In the genomic region with DNA sequence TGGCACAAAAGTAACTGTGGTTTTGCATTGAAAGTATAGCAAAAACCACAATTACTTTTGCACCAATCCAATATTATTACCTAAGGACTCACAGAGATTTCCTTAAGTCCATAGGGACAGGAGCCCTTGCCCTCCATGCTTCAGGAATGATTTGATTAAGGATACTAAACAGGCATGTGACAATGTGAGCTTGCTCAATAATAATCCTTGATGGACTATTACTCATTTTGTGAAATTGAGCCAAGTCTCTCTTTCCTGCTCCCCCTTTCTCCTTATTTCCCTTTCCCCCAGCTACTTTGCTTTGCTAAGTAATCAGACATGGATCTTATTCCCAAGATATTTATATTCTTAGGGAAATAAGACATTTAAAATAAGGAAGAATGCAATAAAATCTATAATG, we compare ENCODE assay signal across 23 cellular contexts. TPM values are rescaled to one million over a fixed set of nuclear protein-coding genes. Genes with fewer than 3 reads are reported as not detected.
DNase-seq lines count a peak whose midpoint lies in the region; ATAC-seq and TF ChIP-seq lines count a peak whose summit lies in the region.
"Had no signal": no experiment of that assay in that cellular context is flagged by ENCODE, and none has a peak within 500 bp of the region (broad histone marks: within the 10 kb centered on the region; RNA-seq: fewer than 3 reads in every experiment).

No MANE protein-coding gene starts in this region.

- TF ChIP-seq CTCF in osteoblast (IDR thresholded peaks at IDR 0.05; ENCODE audit: extremely low read depth, low read depth, low read length): no peak

- no peak overlapping the region for H3K4me3 Mint-ChIP-seq in activated T-helper 2 cell treated with anti-CD3 and anti-CD28 coated beads, Interferon-gamma antibody, Interleukin-2, Interleukin-4, amounts not matched to agents 10 μg/mL and 5 μg/mL and 100 μg/mL, durations not matched to agents 14 hours and 24 hours and 36 hours (ENCODE audit: low read depth)
- H3K4me3 Mint-ChIP-seq: activated naive CD8-positive, alpha-beta T cell treated with anti-CD3 and anti-CD28 coated beads for 36 hours had no signal

- H3K36me3 ChIP-seq in osteoblast (ENCODE audit: insufficient read depth, low read length): no peaks in the 10 kb centered on the region
- H3K36me3 ChIP-seq: cardiac muscle cell, sigmoid colon, transverse colon had no signal

- H3K9me3 Mint-ChIP-seq in activated T-helper 2 cell treated with anti-CD3 and anti-CD28 coated beads, Interferon-gamma antibody, Interleukin-2, Interleukin-4, amounts not matched to agents 10 μg/mL and 5 μg/mL and 100 μg/mL, durations not matched to agents 14 hours and 24 hours and 36 hours: no peaks in the 10 kb centered on the region
- H3K9me3 Mint-ChIP-seq: activated naive CD8-positive, alpha-beta T cell treated with anti-CD3 and anti-CD28 coated beads for 36 hours had no signal

- H3K4me1 ChIP-seq in osteoblast (ENCODE audit: insufficient read depth, low read length): peaks cover 17% of the 10 kb centered on the region
- H3K4me1 ChIP-seq: transverse colon had no signal

- no peak overlapping the region for H3K4me2 ChIP-seq in osteoblast (ENCODE audit: insufficient read depth, low read length)

- H2AFZ ChIP-seq in osteoblast (ENCODE audit: low read length): no peak overlapping the region

- H3K9me3 ChIP-seq in osteoblast (ENCODE audit: low read depth, low read length): no peaks in the 10 kb centered on the region
- H3K9me3 ChIP-seq: sigmoid colon, transverse colon had no signal

- DNase-seq in EL (peak; percentile 30), NCI-H446 (lab: John Stamatoyannopoulos, UW) (peak; percentile 37 to 50), dermis blood vessel endothelial cell (peak; percentile 60), osteoblast (ENCODE audit: insufficient read length, low spot score, missing footprints) (peak; percentile 15), AG08396 (ENCODE audit: low spot score) (no peak)
- no peak for DNase-seq in central memory CD4-positive, alpha-beta T cell
- no peak for DNase-seq in activated T-helper 2 cell treated with anti-CD3 and anti-CD28 coated beads, Interferon-gamma antibody, Interleukin-2, Interleukin-4, amounts not matched to agents 10 μg/mL and 5 μg/mL and 100 μg/mL, durations not matched to agents 14 hours and 24 hours and 36 hours (ENCODE audit: low spot score)
- DNase-seq: activated CD4-positive, CD25-positive, alpha-beta regulatory T cell treated with anti-CD3 and anti-CD28 coated beads, Interleukin-2, amount 50 U/mL, for 72 hours; activated CD8-positive, alpha-beta memory T cell treated with anti-CD3 and anti-CD28 coated beads for 24 hours; activated naive CD8-positive, alpha-beta T cell treated with anti-CD3 and anti-CD28 coated beads for 36 hours; COR-L47; head of caudate nucleus; NCI-H1417 treated with DMSO at 0.1 percent for 48 hours; NCI-H526 treated with DMSO at 0.1 percent for 48 hours; OCI-M1; sigmoid colon; stimulated activated CD4-positive, alpha-beta T cell treated with anti-CD3 and anti-CD28 coated beads, Interleukin-2, amount 100 ng/mL, for 24 hours; stimulated activated naive CD4-positive, alpha-beta T cell treated with Interleukin-2 at 50 U/mL for 16 hours; transverse colon had no signal

- H3K4me3 ChIP-seq in osteoblast (ENCODE audit: insufficient read depth, low read length): no peak overlapping the region
- H3K4me3 ChIP-seq: cardiac muscle cell, lung, sigmoid colon, transverse colon had no signal

- no peaks in the 10 kb centered on the region for H3K27me3 Mint-ChIP-seq in activated T-helper 2 cell treated with anti-CD3 and anti-CD28 coated beads, Interferon-gamma antibody, Interleukin-2, Interleukin-4, amounts not matched to agents 10 μg/mL and 5 μg/mL and 100 μg/mL, durations not matched to agents 14 hours and 24 hours and 36 hours (ENCODE audit: low read depth)
- H3K27me3 Mint-ChIP-seq: activated naive CD8-positive, alpha-beta T cell treated with anti-CD3 and anti-CD28 coated beads for 36 hours had no signal

- no peaks in the 10 kb centered on the region for H3K4me1 Mint-ChIP-seq in activated T-helper 2 cell treated with anti-CD3 and anti-CD28 coated beads, Interferon-gamma antibody, Interleukin-2, Interleukin-4, amounts not matched to agents 10 μg/mL and 5 μg/mL and 100 μg/mL, durations not matched to agents 14 hours and 24 hours and 36 hours (ENCODE audit: low read depth)
- H3K4me1 Mint-ChIP-seq: activated naive CD8-positive, alpha-beta T cell treated with anti-CD3 and anti-CD28 coated beads for 36 hours had no signal

- ATAC-seq in HG02763 (IDR thresholded peaks at IDR 0.05; ENCODE audit: unreplicated experiment): no peak
- ATAC-seq: esophagus mucosa had no signal

- H3K27me3 ChIP-seq in osteoblast (ENCODE audit: insufficient read depth, low read length): no peaks in the 10 kb centered on the region
- H3K27me3 ChIP-seq: cardiac muscle cell, sigmoid colon, transverse colon had no signal

- no peak overlapping the region for H3K27ac Mint-ChIP-seq in activated T-helper 2 cell treated with anti-CD3 and anti-CD28 coated beads, Interferon-gamma antibody, Interleukin-2, Interleukin-4, amounts not matched to agents 10 μg/mL and 5 μg/mL and 100 μg/mL, durations not matched to agents 14 hours and 24 hours and 36 hours
- H3K27ac Mint-ChIP-seq: activated naive CD8-positive, alpha-beta T cell treated with anti-CD3 and anti-CD28 coated beads for 36 hours had no signal

- H3K79me2 ChIP-seq in osteoblast (ENCODE audit: insufficient read depth, low read length): no peaks in the 10 kb centered on the region

- no peak overlapping the region for H3K27ac ChIP-seq in osteoblast (ENCODE audit: low read depth, low read length)
- H3K27ac ChIP-seq: cardiac muscle cell, transverse colon had no signal

- no peaks in the 10 kb centered on the region for H4K20me1 ChIP-seq in osteoblast (ENCODE audit: insufficient read depth, low read length)

- intact Hi-C loops in activated T-helper 2 cell treated with anti-CD3 and anti-CD28 coated beads, Interferon-gamma antibody, Interleukin-2, Interleukin-4, amounts not matched to agents 10 μg/mL and 5 μg/mL and 100 μg/mL, durations not matched to agents 14 hours and 24 hours and 36 hours (cut with micrococcal nuclease): no loop called here

- no peaks in the 10 kb centered on the region for H3K36me3 Mint-ChIP-seq in activated T-helper 2 cell treated with anti-CD3 and anti-CD28 coated beads, Interferon-gamma antibody, Interleukin-2, Interleukin-4, amounts not matched to agents 10 μg/mL and 5 μg/mL and 100 μg/mL, durations not matched to agents 14 hours and 24 hours and 36 hours (ENCODE audit: low read depth)
- H3K36me3 Mint-ChIP-seq: activated naive CD8-positive, alpha-beta T cell treated with anti-CD3 and anti-CD28 coated beads for 36 hours had no signal

RNA-seq across cellular contexts. Expression of gene RGL1, which starts 21.6 kb away (rescaled TPM):
- 28.8 and 29.3 TPM in 2 replicates for total RNA-seq in dermis blood vessel endothelial cell
- total RNA-seq in osteoblast: 24.6 and 25.3 TPM in 2 replicates
- total RNA-seq in activated T-helper 2 cell treated with anti-CD3 and anti-CD28 coated beads, Interferon-gamma antibody, Interleukin-2, Interleukin-4, amounts not matched to agents 10 μg/mL and 5 μg/mL and 100 μg/mL, durations not matched to agents 14 hours and 24 hours and 36 hours: 2.2 TPM in 2 replicates

Comparison
In these comparisons a context has a peak if more than half of its experiments do, and no peak if none do; other contexts are left out.
1. DNase-seq: peak in EL (single experiment), NCI-H446 (2 of 2), dermis blood vessel endothelial cell (single experiment) and osteoblast (single experiment); none in central memory CD4-positive, alpha-beta T cell (single experiment), activated T-helper 2 cell treated with anti-CD3 and anti-CD28 coated beads, Interferon-gamma antibody, Interleukin-2, Interleukin-4, amounts not matched to agents 10 μg/mL and 5 μg/mL and 100 μg/mL, durations not matched to agents 14 hours and 24 hours and 36 hours (single experiment) and AG08396 (single experiment).